ENCODE assay signal across 1 cellular context in the genomic region with DNA sequence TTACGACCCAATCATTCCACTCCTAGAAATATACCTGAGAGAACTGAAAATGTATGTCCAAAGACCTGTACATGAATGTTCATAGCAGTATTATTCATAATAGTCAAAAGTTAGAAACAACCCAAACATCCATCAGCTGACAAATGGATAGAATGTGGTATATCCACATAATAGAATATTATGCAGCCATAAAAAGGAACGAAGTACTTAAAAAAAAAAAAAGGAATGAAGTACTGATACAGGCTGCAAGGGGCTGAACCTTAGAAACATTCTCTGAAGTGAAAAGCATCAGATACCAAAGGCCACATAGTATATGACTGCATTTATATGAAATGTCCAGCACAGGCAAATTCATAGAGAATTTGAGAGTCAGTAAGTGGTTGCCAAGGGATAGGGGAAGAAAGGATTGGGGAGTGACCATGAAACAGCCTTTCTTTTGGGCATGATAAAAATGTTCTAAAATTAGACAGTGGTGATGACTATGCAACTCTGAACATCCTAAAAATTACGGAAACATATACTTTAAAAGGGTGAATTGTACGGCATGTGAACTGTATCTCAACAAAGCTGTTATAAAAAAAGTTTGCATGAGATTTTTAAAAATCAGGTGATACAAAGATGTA.
TF ChIP-seq lines count a peak whose summit lies in the region.

No MANE protein-coding gene starts in this region.

TF ChIP-seq in GM12878, 131 proteins besides CTCF, POLR2A, EP300 and RAD21:
- TF ChIP-seq, protein P1, sequence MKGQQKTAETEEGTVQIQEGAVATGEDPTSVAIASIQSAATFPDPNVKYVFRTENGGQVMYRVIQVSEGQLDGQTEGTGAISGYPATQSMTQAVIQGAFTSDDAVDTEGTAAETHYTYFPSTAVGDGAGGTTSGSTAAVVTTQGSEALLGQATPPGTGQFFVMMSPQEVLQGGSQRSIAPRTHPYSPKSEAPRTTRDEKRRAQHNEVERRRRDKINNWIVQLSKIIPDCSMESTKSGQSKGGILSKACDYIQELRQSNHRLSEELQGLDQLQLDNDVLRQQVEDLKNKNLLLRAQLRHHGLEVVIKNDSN (IDR thresholded peaks at IDR 0.05; ENCODE audit: borderline replicate concordance, extremely low read length, insufficient read depth, low read depth, low read length) = no peak
- TF ChIP-seq YBX1 (IDR thresholded peaks at IDR 0.05) = no peak
- TF ChIP-seq, protein P2, sequence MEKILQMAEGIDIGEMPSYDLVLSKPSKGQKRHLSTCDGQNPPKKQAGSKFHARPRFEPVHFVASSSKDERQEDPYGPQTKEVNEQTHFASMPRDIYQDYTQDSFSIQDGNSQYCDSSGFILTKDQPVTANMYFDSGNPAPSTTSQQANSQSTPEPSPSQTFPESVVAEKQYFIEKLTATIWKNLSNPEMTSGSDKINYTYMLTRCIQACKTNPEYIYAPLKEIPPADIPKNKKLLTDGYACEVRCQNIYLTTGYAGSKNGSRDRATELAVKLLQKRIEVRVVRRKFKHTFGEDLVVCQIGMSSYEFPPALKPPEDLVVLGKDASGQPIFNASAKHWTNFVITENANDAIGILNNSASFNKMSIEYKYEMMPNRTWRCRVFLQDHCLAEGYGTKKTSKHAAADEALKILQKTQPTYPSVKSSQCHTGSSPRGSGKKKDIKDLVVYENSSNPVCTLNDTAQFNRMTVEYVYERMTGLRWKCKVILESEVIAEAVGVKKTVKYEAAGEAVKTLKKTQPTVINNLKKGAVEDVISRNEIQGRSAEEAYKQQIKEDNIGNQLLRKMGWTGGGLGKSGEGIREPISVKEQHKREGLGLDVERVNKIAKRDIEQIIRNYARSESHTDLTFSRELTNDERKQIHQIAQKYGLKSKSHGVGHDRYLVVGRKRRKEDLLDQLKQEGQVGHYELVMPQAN (conservative IDR thresholded peaks at IDR 0.05) = no peak
- TF ChIP-seq BHLHE40 (IDR thresholded peaks at IDR 0.05; ENCODE audit: borderline replicate concordance in 1 of 2, low read depth in 2 of 2, low read length in 1 of 2) = no peak
- no peak for TF ChIP-seq ZZZ3 (IDR thresholded peaks at IDR 0.05; ENCODE audit: control insufficient read depth, insufficient read length, low read depth)
